In genomic region chr16:19523559-19524355, GRCh38 we compare ENCODE assay signal across 8 cellular contexts. TPM values are rescaled to one million over a fixed set of nuclear protein-coding genes. Genes with fewer than 3 reads are reported as not detected.
DNase-seq lines count a peak whose midpoint lies in the region; ATAC-seq, FAIRE-seq and TF ChIP-seq lines count a peak whose summit lies in the region.

CCP110 (plus strand) TSS chr16:19523942; CDS start chr16:19527882, 3,940 bp downstream.

- H3K4me1 ChIP-seq in OCI-LY3 (ENCODE audit: low read length): peaks cover 31% of the 10 kb centered on the region
- H3K4me1 ChIP-seq in endothelial cell of umbilical vein (ENCODE audit: control insufficient read depth, extremely low read depth, insufficient read depth, low read length): peaks cover 21% of the 10 kb centered on the region

- H3K4me2 ChIP-seq in OCI-LY3 (ENCODE audit: low read length): peak within 1 kb of the TSS; percentile 91
- peak within 1 kb of the TSS; percentile 98 for H3K4me2 ChIP-seq in endothelial cell of umbilical vein (ENCODE audit: insufficient read depth, low read length)

- intact Hi-C loops in endothelial cell of umbilical vein (cut with micrococcal nuclease): loop anchor here (2.0 to 10.0 kb wide), 7 partner anchors 31 to 719 kb away; partner anchors contain the start of genes ARL6IP1, COQ7, SYT17 and TMC7

- H3K9me3 Mint-ChIP-seq in mesothelial cell of epicardium: no peaks in the 10 kb centered on the region

- CTCF ChIA-PET in endothelial cell of umbilical vein (lab: Charles Lee): interaction anchor here (0.9 to 3.0 kb wide), 7 partner anchors 16 to 60 kb away, joined by 3 to 28 read pairs (median 4); partner anchors contain the start of gene VPS35L

- peak; percentile 37 for TF ChIP-seq POLR2A in endothelial cell of umbilical vein (IDR thresholded peaks at IDR 0.05; ENCODE audit: low read depth, low read length)

- BruUV-seq in endothelial cell of umbilical vein (replicated peaks; lab: Mats Ljungman, UMichigan): no TSS peak

- no peaks in the 10 kb centered on the region for H3K27me3 ChIP-seq in OCI-LY3 (ENCODE audit: low read depth, low read length)
- H3K27me3 ChIP-seq in endothelial cell of umbilical vein (ENCODE audit: control insufficient read depth in 2 of 2, insufficient read depth in 2 of 2, low read length in 2 of 2): no peaks in the 10 kb centered on the region

- H3K27ac Mint-ChIP-seq in mesothelial cell of epicardium: peak within 1 kb of the TSS; percentile 94

- H3K36me3 ChIP-seq in OCI-LY3 (replicated peaks; ENCODE audit: low read depth, low read length): peaks cover 12% of the 10 kb centered on the region
- no peaks in the 10 kb centered on the region for H3K36me3 ChIP-seq in endothelial cell of umbilical vein (ENCODE audit: control insufficient read depth in 2 of 2, extremely low read depth in 1 of 2, insufficient read depth in 2 of 2, low read length in 2 of 2)

- POLR2A ChIA-PET in endothelial cell of umbilical vein (lab: Charles Lee): interaction anchor here (1.2 kb wide), 1 partner anchor 31 kb away, joined by 3 read pairs; no protein-coding TSS in a partner anchor

- H3K9ac ChIP-seq in OCI-LY3 (ENCODE audit: low read length): peak within 1 kb of the TSS; percentile 84
- peak within 1 kb of the TSS; percentile 84 for H3K9ac ChIP-seq in endothelial cell of umbilical vein (replicated peaks; ENCODE audit: extremely low read depth, insufficient read depth, low read length)

- peaks cover 60% of the 10 kb centered on the region for H3K79me2 ChIP-seq in OCI-LY3 (ENCODE audit: low read length)
- peaks cover 36% of the 10 kb centered on the region for H3K79me2 ChIP-seq in endothelial cell of umbilical vein (ENCODE audit: control insufficient read depth, insufficient read depth, low read length)

- H3K4me3 Mint-ChIP-seq in mesothelial cell of epicardium: peak within 1 kb of the TSS; percentile 91

- TF ChIP-seq CTCF in OCI-LY3 (IDR thresholded peaks at IDR 0.05; ENCODE audit: low read depth, low read length) (no peak), endothelial cell of umbilical vein (IDR thresholded peaks at IDR 0.05; ENCODE audit: extremely low read depth in 1 of 2, insufficient read depth in 1 of 2, low read depth in 1 of 2, low read length in 2 of 2) (no peak), mesothelial cell of epicardium (IDR thresholded peaks at IDR 0.05; ENCODE audit: unreplicated experiment) (no peak)

- H3K9me1 ChIP-seq in endothelial cell of umbilical vein (replicated peaks; ENCODE audit: control insufficient read depth, extremely low read depth, insufficient read depth, low read length): no peaks in the 10 kb centered on the region

- H3K4me3 ChIP-seq in OCI-LY3 (ENCODE audit: low read length): peak within 1 kb of the TSS; percentile 91
- H3K4me3 ChIP-seq in endothelial cell of umbilical vein (replicated peaks in 1 of 3; ENCODE audit: insufficient read depth in 1 of 3, low read depth in 1 of 3, low read length in 3 of 3): peak within 1 kb of the TSS; percentile 60 to 95 (median 61)

- no peaks in the 10 kb centered on the region for H3K36me3 Mint-ChIP-seq in mesothelial cell of epicardium

- DNase-seq in D341Med (ENCODE audit: low spot score): peak; percentile 92
- peak; percentile 82 for DNase-seq in HuH-7.5 (ENCODE audit: low spot score)
- DNase-seq in activated CD8-positive, alpha-beta memory T cell treated with anti-CD3 and anti-CD28 coated beads, Interleukin-2, amount 50 U/mL, for 48 hours: peak; percentile 94
- DNase-seq in endothelial cell of umbilical vein (ENCODE audit: low read depth, low spot score): peak; percentile 96
- peak; percentile 84 to 89 for DNase-seq in mesothelial cell of epicardium (ENCODE audit: low spot score in 2 of 2, unreplicated experiment in 2 of 2)
- peak; percentile 88 to 89 for DNase-seq in stimulated activated CD8-positive, alpha-beta memory T cell treated with anti-CD3 and anti-CD28 coated beads, Interleukin-15, amount 100 ng/mL, for 4 hours (ENCODE audit: low read depth in 2 of 2)

- no peaks in the 10 kb centered on the region for H4K20me1 ChIP-seq in OCI-LY3 (ENCODE audit: insufficient read depth, low read length)
- no peaks in the 10 kb centered on the region for H4K20me1 ChIP-seq in endothelial cell of umbilical vein (replicated peaks; ENCODE audit: control insufficient read depth, extremely low read depth, insufficient read depth, low read length)

- peak within 1 kb of the TSS; percentile 74 for H3K27ac ChIP-seq in OCI-LY3 (ENCODE audit: low read length)
- H3K27ac ChIP-seq in endothelial cell of umbilical vein (ENCODE audit: insufficient read depth, low read depth, low read length): peak within 1 kb of the TSS; percentile 44

- no peaks in the 10 kb centered on the region for H3K9me3 ChIP-seq in OCI-LY3 (ENCODE audit: insufficient read depth, low read length)
- no peaks in the 10 kb centered on the region for H3K9me3 ChIP-seq in endothelial cell of umbilical vein (replicated peaks; ENCODE audit: control insufficient read depth, insufficient read depth, low read length)

- no peaks in the 10 kb centered on the region for H3K27me3 Mint-ChIP-seq in mesothelial cell of epicardium (ENCODE audit: low read depth)

- dilution Hi-C loops in endothelial cell of umbilical vein (cut with MboI; ENCODE audit: extremely low pct_ligation_motif_present, low sequenced_read_pairs): no loop called here

- H2AFZ ChIP-seq in OCI-LY3 (ENCODE audit: low read depth, low read length): peak within 1 kb of the TSS; percentile 82
- H2AFZ ChIP-seq in endothelial cell of umbilical vein (ENCODE audit: low read depth, low read length): peak within 1 kb of the TSS; percentile 80

- peak; percentile 67 for ATAC-seq in GM21526 (IDR thresholded peaks at IDR 0.05; ENCODE audit: low FRiP score, unreplicated experiment)

- peaks cover 37% of the 10 kb centered on the region for H3K4me1 Mint-ChIP-seq in mesothelial cell of epicardium

- FAIRE-seq in endothelial cell of umbilical vein (lab: Jason Lieb, UNC): peak; percentile 96

TF ChIP-seq in endothelial cell of umbilical vein, 7 proteins besides CTCF, POLR2A, EP300 and RAD21:
- TF ChIP-seq GATA2 (IDR thresholded peaks at IDR 0.05; ENCODE audit: insufficient read depth, insufficient read length, low read depth, low read length) (no peak), MYC (IDR thresholded peaks at IDR 0.05; ENCODE audit: low read depth, low read length) (no peak), POLR2AphosphoS5 (IDR thresholded peaks at IDR 0.05; ENCODE audit: insufficient read depth, low read depth, low read length) (peak; percentile 47)

RNA-seq across cellular contexts. Expression of gene CCP110, which starts in this region (rescaled TPM):
- 16.5 and 24.5 TPM in 2 replicates for total RNA-seq in endothelial cell of umbilical vein
- polyA plus RNA-seq in endothelial cell of umbilical vein: 2.5 and 3.7 TPM in 2 replicates
- 5.8 and 6.0 TPM in 2 replicates for polyA plus RNA-seq in endothelial cell of umbilical vein (2011; cell fraction: cytosol; rRNA removed)
- 7.2 and 10.4 TPM in 2 replicates for polyA plus RNA-seq in endothelial cell of umbilical vein (2011; cell fraction: nucleus; rRNA removed)
- 8.0 and 12.7 TPM in 2 replicates for polyA plus RNA-seq in endothelial cell of umbilical vein (2012)
- polyA minus RNA-seq in endothelial cell of umbilical vein: 4.8 and 6.4 TPM in 2 replicates
- polyA minus RNA-seq in endothelial cell of umbilical vein (2011; cell fraction: cytosol; rRNA and poly(A)+ RNA removed): 5.8 TPM
- polyA minus RNA-seq in endothelial cell of umbilical vein (2011; cell fraction: nucleus; rRNA and poly(A)+ RNA removed): 6.6 and 11.9 TPM in 2 replicates
- 12.6 to 15.8 TPM (median 15.1 TPM) in 3 replicates for total RNA-seq in mesothelial cell of epicardium

Comparison
In these comparisons a context has a peak if more than half of its experiments do, and no peak if none do; other contexts are left out.
1. Peak in every context shown above with its lines: DNase-seq, ATAC-seq, H3K4me3 ChIP-seq and H3K27ac ChIP-seq.